In genomic region chr4:79442422-79442821, GRCh38 we compare ENCODE assay signal across 19 cellular contexts. TPM values are rescaled to one million over a fixed set of nuclear protein-coding genes. Genes with fewer than 3 reads are reported as not detected.
"Had no signal": no experiment of that assay in that cellular context is flagged by ENCODE, and none has a peak within 500 bp of the region (broad histone marks: within the 10 kb centered on the region; RNA-seq: fewer than 3 reads in every experiment).

No MANE protein-coding gene starts in this region.

- H3K4me2 ChIP-seq: hepatocyte, neural progenitor cell, smooth muscle cell had no signal

- H2AFZ ChIP-seq: hepatocyte, neural progenitor cell had no signal

- H3K36me3 ChIP-seq: esophagus muscularis mucosa, left lung, neural progenitor cell, ovary, right lobe of liver, transverse colon had no signal

- H3K4me3 ChIP-seq: esophagus muscularis mucosa, hepatocyte, left lung, neural progenitor cell, ovary, right lobe of liver, smooth muscle cell, transverse colon had no signal

- H3K27me3 ChIP-seq: esophagus muscularis mucosa, hepatocyte, left lung, neural progenitor cell, ovary, right lobe of liver, transverse colon had no signal

- H3K9me3 ChIP-seq: esophagus muscularis mucosa, left lung, ovary, right lobe of liver had no signal

- H3K27ac ChIP-seq: esophagus muscularis mucosa, hepatocyte, left lung, neural progenitor cell, ovary, right lobe of liver, transverse colon had no signal

- H3K79me2 ChIP-seq: hepatocyte had no signal

- H3K9ac ChIP-seq: neural progenitor cell had no signal

- DNase-seq: activated CD4-positive, alpha-beta T cell treated with anti-CD3 and anti-CD28 coated beads, Interleukin-2, amount 10 ng/mL, durations not matched to agents 7 days and 5 days; activated CD4-positive, CD25-positive, alpha-beta regulatory T cell; activated CD8-positive, alpha-beta memory T cell treated with anti-CD3 and anti-CD28 coated beads, Interleukin-2, amount 50 U/mL, for 48 hours; activated naive CD8-positive, alpha-beta T cell treated with anti-CD3 and anti-CD28 coated beads for 36 hours; anterior cingulate cortex; left lung; mammary epithelial cell; naive B cell; ovary; right lobe of liver; stimulated activated CD4-positive, alpha-beta T cell treated with anti-CD3 and anti-CD28 coated beads, Interleukin-4, amount 100 ng/mL, for 4 hours; stimulated activated CD8-positive, alpha-beta memory T cell treated with anti-CD3 and anti-CD28 coated beads, Interleukin-4, amount 100 ng/mL, for 48 hours; stimulated activated naive CD8-positive, alpha-beta T cell treated with anti-CD3 and anti-CD28 coated beads, Interleukin-15, Interleukin-2, amounts not matched to agents 100 U/mL and 50 U/mL, for 24 hours; transverse colon had no signal

- H3K4me1 ChIP-seq: left lung, right lobe of liver, transverse colon had no signal

RNA-seq across cellular contexts. Expression of gene GK2, which starts 34.4 kb away (rescaled TPM):
- polyA plus RNA-seq: hepatocyte, keratinocyte, mammary epithelial cell, ovary, smooth muscle cell had no signal
